16 cellular contexts compared by ENCODE assay signal in genomic region chr6:139800837-139801236, GRCh38.
A peak's percentile ranks its signal among the peaks of the same experiment; 100 is the strongest.
DNase-seq lines count a peak whose midpoint lies in the region; ATAC-seq and TF ChIP-seq lines count a peak whose summit lies in the region.
"Had no signal": no experiment of that assay in that cellular context is flagged by ENCODE, and none has a peak within 500 bp of the region (broad histone marks: within the 10 kb centered on the region; RNA-seq: fewer than 3 reads in every experiment).

No MANE protein-coding gene starts in this region.

- no peaks in the 10 kb centered on the region for H3K36me3 Mint-ChIP-seq in CD4-positive, alpha-beta T cell (ENCODE audit: low read depth)
- peaks cover 0 to 7% (median 0%) of the 10 kb centered on the region in 3 donors for H3K36me3 Mint-ChIP-seq in naive thymus-derived CD8-positive, alpha-beta T cell

- no peak overlapping the region for H3K4me3 ChIP-seq in right atrium auricular region
- H3K4me3 ChIP-seq: ovary had no signal

- H3K4me1 Mint-ChIP-seq in CD4-positive, alpha-beta T cell (ENCODE audit: low read depth), result no peaks in the 10 kb centered on the region
- no peaks in the 10 kb centered on the region for H3K4me1 Mint-ChIP-seq in naive thymus-derived CD8-positive, alpha-beta T cell

- intact Hi-C loops in CD4-positive, alpha-beta T cell (cut with DNase I, micrococcal nuclease), result no loop called here

- H3K27ac ChIP-seq in CD4-positive, alpha-beta T cell (ENCODE audit: low read depth, low read length), result no peak overlapping the region
- no peak overlapping the region for H3K27ac ChIP-seq in right atrium auricular region
- H3K27ac ChIP-seq: ovary, RWPE1 had no signal

- no peak for TF ChIP-seq CTCF in CD4-positive, alpha-beta T cell (IDR thresholded peaks at IDR 0.05)
- TF ChIP-seq CTCF in right atrium auricular region (IDR thresholded peaks at IDR 0.05), result no peak

- H3K9me3 Mint-ChIP-seq in CD4-positive, alpha-beta T cell, result peaks cover 2% of the 10 kb centered on the region
- H3K9me3 Mint-ChIP-seq in naive thymus-derived CD8-positive, alpha-beta T cell, result peaks cover 0 to 5% (median 0%) of the 10 kb centered on the region in 9 donors
- H3K9me3 Mint-ChIP-seq: activated naive CD4-positive, alpha-beta T cell treated with anti-CD3 and anti-CD28 coated beads for 36 hours had no signal

- H3K27me3 ChIP-seq in CD4-positive, alpha-beta T cell (ENCODE audit: control insufficient read depth, insufficient read depth, low read length), result no peaks in the 10 kb centered on the region
- no peaks in the 10 kb centered on the region for H3K27me3 ChIP-seq in right atrium auricular region
- H3K27me3 ChIP-seq: ovary had no signal

- CTCF ChIA-PET in CD4-positive, alpha-beta T cell (lab: Charles Lee), result no interaction called here

- DNase-seq in MV-4-11 (lab: John Stamatoyannopoulos, UW) (peak; percentile 69), germinal center (ENCODE audit: low spot score) (no peak), right atrium auricular region (ENCODE audit: low spot score) (no peak)
- no peak for DNase-seq in CD4-positive, alpha-beta T cell
- DNase-seq in naive thymus-derived CD8-positive, alpha-beta T cell, result no peak
- DNase-seq: activated CD8-positive, alpha-beta memory T cell treated with anti-CD3 and anti-CD28 coated beads for 24 hours; activated naive CD4-positive, alpha-beta T cell treated with anti-CD3 and anti-CD28 coated beads for 36 hours; caudate nucleus; DMS79 treated with DMSO at 0.1 percent for 48 hours; mesendoderm; ovary had no signal

- no peaks in the 10 kb centered on the region for H3K9me3 ChIP-seq in CD4-positive, alpha-beta T cell (ENCODE audit: control insufficient read depth, low read length)
- no peaks in the 10 kb centered on the region for H3K9me3 ChIP-seq in right atrium auricular region
- H3K9me3 ChIP-seq: ovary had no signal

- H3K27ac Mint-ChIP-seq in CD4-positive, alpha-beta T cell, result no peak overlapping the region
- no peak overlapping the region for H3K27ac Mint-ChIP-seq in naive thymus-derived CD8-positive, alpha-beta T cell
- H3K27ac Mint-ChIP-seq: activated naive CD4-positive, alpha-beta T cell treated with anti-CD3 and anti-CD28 coated beads for 36 hours had no signal

- peaks cover 10% of the 10 kb centered on the region for H3K27me3 Mint-ChIP-seq in CD4-positive, alpha-beta T cell
- peaks cover 6 to 27% (median 11%) of the 10 kb centered on the region in 5 donors for H3K27me3 Mint-ChIP-seq in naive thymus-derived CD8-positive, alpha-beta T cell

- ATAC-seq in GM18517 (IDR thresholded peaks at IDR 0.05; ENCODE audit: unreplicated experiment), result peak; percentile 72
- peak; percentile 79 for ATAC-seq in GM21381 (IDR thresholded peaks at IDR 0.05; ENCODE audit: unreplicated experiment)
- ATAC-seq in HG02943 (IDR thresholded peaks at IDR 0.05; ENCODE audit: low read depth, unreplicated experiment), result peak; percentile 64
- ATAC-seq in CD4-positive, alpha-beta T cell (ENCODE audit: poor library complexity), result no peak
- ATAC-seq in naive thymus-derived CD8-positive, alpha-beta T cell, result no peak
- ATAC-seq: esophagus mucosa had no signal

- POLR2A ChIA-PET in CD4-positive, alpha-beta T cell (lab: Charles Lee), result no interaction called here
- POLR2A ChIA-PET in naive thymus-derived CD8-positive, alpha-beta T cell (lab: Charles Lee), result no interaction called here

- H3K36me3 ChIP-seq in right atrium auricular region, result no peaks in the 10 kb centered on the region
- H3K36me3 ChIP-seq: ovary had no signal

- no peak overlapping the region for H3K4me3 Mint-ChIP-seq in CD4-positive, alpha-beta T cell
- no peak overlapping the region for H3K4me3 Mint-ChIP-seq in naive thymus-derived CD8-positive, alpha-beta T cell
- H3K4me3 Mint-ChIP-seq: activated naive CD4-positive, alpha-beta T cell treated with anti-CD3 and anti-CD28 coated beads for 36 hours had no signal

- H3K4me1 ChIP-seq in right atrium auricular region, result no peaks in the 10 kb centered on the region

Comparison
In these comparisons a context has a peak if more than half of its experiments do, and no peak if none do; other contexts are left out.
1. ATAC-seq: peak in GM18517 (single experiment), GM21381 (single experiment) and HG02943 (single experiment); none in CD4-positive, alpha-beta T cell (single experiment) and naive thymus-derived CD8-positive, alpha-beta T cell (0 of 2).